ENCODE assay signal across 1 cellular context in the genomic region with DNA sequence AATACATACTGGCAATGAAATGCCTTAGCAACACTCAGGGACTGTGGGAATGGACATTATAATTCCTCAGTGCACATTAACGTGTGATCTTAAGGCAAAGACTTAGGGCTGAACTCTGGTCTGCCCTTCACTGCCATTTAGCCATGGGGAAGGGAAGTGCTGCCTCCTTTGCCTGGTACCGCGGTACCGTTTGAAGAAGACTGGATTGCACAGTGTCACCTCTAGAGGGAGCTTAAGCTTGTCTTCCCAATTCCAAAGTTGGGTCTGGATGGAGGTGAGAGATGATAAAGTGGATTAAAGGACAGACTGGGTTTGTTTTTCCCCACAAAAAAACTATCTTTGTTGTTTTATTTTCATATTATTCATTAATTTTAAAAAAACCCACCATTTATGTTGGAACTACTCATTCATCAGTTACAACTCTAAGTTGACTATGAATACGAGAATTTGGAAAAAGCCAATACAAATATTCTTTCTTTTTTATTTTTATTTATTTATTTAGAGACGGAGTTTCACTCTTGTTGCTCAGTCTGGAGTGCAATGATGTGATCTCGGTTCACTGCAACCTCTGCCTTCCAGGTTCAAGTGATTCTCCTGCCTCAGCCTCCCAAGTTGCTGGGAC.
TF ChIP-seq lines count a peak whose summit lies in the region.

No MANE protein-coding gene starts in this region.

TF ChIP-seq in SK-N-SH treated with all-trans-retinoic acid at 6 μM for 48 hours, 23 proteins besides CTCF, POLR2A, EP300 and RAD21 (continued from another document):
- TF ChIP-seq GLIS3 (CRISPR knock-in tag; IDR thresholded peaks at IDR 0.05) (no peak), TCF4 (CRISPR knock-in tag; IDR thresholded peaks at IDR 0.05; ENCODE audit: borderline replicate concordance) (no peak)
- TF ChIP-seq, protein P1, sequence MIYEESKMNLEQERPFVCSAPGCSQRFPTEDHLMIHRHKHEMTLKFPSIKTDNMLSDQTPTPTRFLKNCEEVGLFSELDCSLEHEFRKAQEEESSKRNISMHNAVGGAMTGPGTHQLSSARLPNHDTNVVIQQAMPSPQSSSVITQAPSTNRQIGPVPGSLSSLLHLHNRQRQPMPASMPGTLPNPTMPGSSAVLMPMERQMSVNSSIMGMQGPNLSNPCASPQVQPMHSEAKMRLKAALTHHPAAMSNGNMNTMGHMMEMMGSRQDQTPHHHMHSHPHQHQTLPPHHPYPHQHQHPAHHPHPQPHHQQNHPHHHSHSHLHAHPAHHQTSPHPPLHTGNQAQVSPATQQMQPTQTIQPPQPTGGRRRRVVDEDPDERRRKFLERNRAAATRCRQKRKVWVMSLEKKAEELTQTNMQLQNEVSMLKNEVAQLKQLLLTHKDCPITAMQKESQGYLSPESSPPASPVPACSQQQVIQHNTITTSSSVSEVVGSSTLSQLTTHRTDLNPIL (CRISPR knock-in tag; IDR thresholded peaks at IDR 0.05; ENCODE audit: low read depth): no peak
